In genomic region chr19:15837399-15837731, GRCh38 we compare ENCODE assay signal across 9 cellular contexts. TPM values are rescaled to one million over a fixed set of nuclear protein-coding genes. Genes with fewer than 3 reads are reported as not detected.
DNase-seq lines count a peak whose midpoint lies in the region; ATAC-seq and TF ChIP-seq lines count a peak whose summit lies in the region.
"Not testable (repeated sequence)": the region's sequence is repeated elsewhere in the genome, so short reads cannot be mapped to it uniquely, and the experiment has no call there.
"Had no signal": no experiment of that assay in that cellular context is flagged by ENCODE, and none has a peak within 500 bp of the region (broad histone marks: within the 10 kb centered on the region; RNA-seq: fewer than 3 reads in every experiment).

No MANE protein-coding gene starts in this region.

- peak overlapping the region; percentile 85 for H3K4me3 Mint-ChIP-seq in T-helper 1 cell treated with Interleukin-12 subunit alpha and Interleukin-12 subunit beta and Interleukin-4 antibody, amounts not matched to agents 30 μg/mL and 1 μg/mL, for 36 hours
- peak overlapping the region; percentile 93 for H3K4me3 Mint-ChIP-seq in activated naive CD8-positive, alpha-beta T cell treated with anti-CD3 and anti-CD28 coated beads, Interleukin-2, amount 50 U/mL, for 24 hours

- not testable (repeated sequence) for H3K9me3 ChIP-seq in AG04450 (ENCODE audit: control insufficient read depth, insufficient read depth, low read length); fibroblast of lung (ENCODE audit: control insufficient read depth, insufficient read depth, low read depth, low read length); mesenchymal stem cell (ENCODE audit: control insufficient read depth, low read length)

- not testable (repeated sequence) for H3K23ac ChIP-seq in mesenchymal stem cell (ENCODE audit: low read length in 2 of 2)

- POLR2A ChIA-PET in AG04450 (lab: Yijun Ruan, JAX): not testable (repeated sequence)

- H2BK12ac ChIP-seq in mesenchymal stem cell (ENCODE audit: low read length in 2 of 2): not testable (repeated sequence)

- H3K27me3 Mint-ChIP-seq in T-helper 1 cell treated with Interleukin-12 subunit alpha and Interleukin-12 subunit beta and Interleukin-4 antibody, amounts not matched to agents 30 μg/mL and 1 μg/mL, for 36 hours (ENCODE audit: low read depth); activated naive CD8-positive, alpha-beta T cell treated with anti-CD3 and anti-CD28 coated beads, Interleukin-2, amount 50 U/mL, for 24 hours: not testable (repeated sequence)

- H2AK5ac ChIP-seq in mesenchymal stem cell (ENCODE audit: low read length, severe bottlenecking): not testable (repeated sequence)

- peak overlapping the region; percentile 73; the same call in 1 of the 2 replicates for H3K9ac ChIP-seq in KMS-11
- H3K9ac ChIP-seq in fibroblast of lung (ENCODE audit: insufficient read depth, low read length): not testable (repeated sequence)
- H3K9ac ChIP-seq in mesenchymal stem cell (ENCODE audit: low read length): peak overlapping the region; percentile 99

- ATAC-seq in GM19035 (IDR thresholded peaks at IDR 0.05; ENCODE audit: unreplicated experiment): peak; percentile 14
- ATAC-seq in activated naive CD8-positive, alpha-beta T cell treated with anti-CD3 and anti-CD28 coated beads, Interleukin-2, amount 50 U/mL, for 24 hours: not testable (repeated sequence)

- H3K18ac ChIP-seq in mesenchymal stem cell (ENCODE audit: low read depth in 1 of 2, low read length in 2 of 2): not testable (repeated sequence)

- H2BK15ac ChIP-seq in mesenchymal stem cell (ENCODE audit: low read depth, poor library complexity, severe bottlenecking): not testable (repeated sequence)

- H3K36me3 ChIP-seq in KMS-11 (ENCODE audit: insufficient read depth); fibroblast of lung (ENCODE audit: control insufficient read depth, insufficient read depth, low read length); mesenchymal stem cell (ENCODE audit: control insufficient read depth in 1 of 2, insufficient read depth in 2 of 2, low read depth in 1 of 2, low read length in 2 of 2): not testable (repeated sequence)

- not testable (repeated sequence) for H4K20me1 ChIP-seq in KMS-11 (ENCODE audit: insufficient read depth); fibroblast of lung (ENCODE audit: control insufficient read depth, extremely low read depth, insufficient read depth, low read length)

- H4K8ac ChIP-seq in mesenchymal stem cell (ENCODE audit: low read length): not testable (repeated sequence)

- H3K27me3 ChIP-seq in AG04450 (ENCODE audit: control insufficient read depth, insufficient read depth, low read length); fibroblast of lung (ENCODE audit: control insufficient read depth, insufficient read depth, low read length); mesenchymal stem cell (ENCODE audit: control insufficient read depth in 1 of 2, insufficient read depth in 1 of 2, low read length in 2 of 2): not testable (repeated sequence)
- peaks cover 47% of the 10 kb centered on the region; the same call in 1 of the 2 replicates for H3K27me3 ChIP-seq in KMS-11 (ENCODE audit: insufficient read depth, low read depth)

- peak overlapping the region; percentile 99 for H2AFZ ChIP-seq in KMS-11 (ENCODE audit: low read depth)
- peak overlapping the region; percentile 64 for H2AFZ ChIP-seq in fibroblast of lung (ENCODE audit: low read length)
- not testable (repeated sequence) for H2AFZ ChIP-seq in mesenchymal stem cell (ENCODE audit: low read depth, low read length)

- peak overlapping the region; percentile 92 for H3K4me2 ChIP-seq in KMS-11
- H3K4me2 ChIP-seq in fibroblast of lung (ENCODE audit: extremely low read depth, insufficient read depth, low read length): peak overlapping the region; percentile 90
- not testable (repeated sequence) for H3K4me2 ChIP-seq in mesenchymal stem cell (ENCODE audit: low read length, poor library complexity, severe bottlenecking)

- H3K27ac ChIP-seq in AG04450 (ENCODE audit: low read depth, low read length); fibroblast of lung (ENCODE audit: insufficient read depth, low read length); mesenchymal stem cell (ENCODE audit: low read length, poor library complexity, severe bottlenecking): not testable (repeated sequence)
- H3K27ac ChIP-seq in KMS-11: peak overlapping the region; percentile 75

- CTCF ChIA-PET in AG04450 (lab: Charles Lee): not testable (repeated sequence)

- not testable (repeated sequence) for H3K9me3 Mint-ChIP-seq in T-helper 1 cell treated with Interleukin-12 subunit alpha and Interleukin-12 subunit beta and Interleukin-4 antibody, amounts not matched to agents 30 μg/mL and 1 μg/mL, for 36 hours; activated naive CD8-positive, alpha-beta T cell treated with anti-CD3 and anti-CD28 coated beads, Interleukin-2, amount 50 U/mL, for 24 hours

- peak overlapping the region; percentile 77 for H3K4me3 ChIP-seq in AG04450 (ENCODE audit: low read depth, low read length)
- not testable (repeated sequence) for H3K4me3 ChIP-seq in KMS-11 (IDR thresholded peaks at IDR 0.05; ENCODE audit: insufficient read depth, low read depth, low read length)
- H3K4me3 ChIP-seq in fibroblast of lung (replicated peaks in 1 of 4; ENCODE audit: control extremely low read depth in 1 of 4, insufficient read depth in 1 of 4, low read depth in 3 of 4, low read length in 4 of 4): peak overlapping the region; percentile 0 to 85 (median 71)
- peak overlapping the region in 1 of 2 experiments; percentile 88 for H3K4me3 ChIP-seq in mesenchymal stem cell (ENCODE audit: insufficient read depth in 1 of 2, low read depth in 1 of 2, low read length in 2 of 2)

- TF ChIP-seq CTCF in AG04450 (IDR thresholded peaks at IDR 0.05; ENCODE audit: low read depth, low read length); KMS-11 (conservative IDR thresholded peaks at IDR 0.05; ENCODE audit: low read depth, low read length); fibroblast of lung (conservative IDR thresholded peaks at IDR 0.05 in 1 of 2, IDR thresholded peaks at IDR 0.05 in 1 of 2; ENCODE audit: low read depth in 1 of 2, low read length in 2 of 2): not testable (repeated sequence)

- peak overlapping the region; percentile 99 for H3K27ac Mint-ChIP-seq in T-helper 1 cell treated with Interleukin-12 subunit alpha and Interleukin-12 subunit beta and Interleukin-4 antibody, amounts not matched to agents 30 μg/mL and 1 μg/mL, for 36 hours
- H3K27ac Mint-ChIP-seq in activated naive CD8-positive, alpha-beta T cell treated with anti-CD3 and anti-CD28 coated beads, Interleukin-2, amount 50 U/mL, for 24 hours: peak overlapping the region; percentile 98

- WGBS in mesenchymal stem cell: 78% methylated on average over 6 of the region's 6 CpGs

- not testable (repeated sequence) for H3K79me2 ChIP-seq in KMS-11 (ENCODE audit: insufficient read depth, low read depth); fibroblast of lung (ENCODE audit: control insufficient read depth, insufficient read depth, low read length)

- H2BK5ac ChIP-seq in mesenchymal stem cell (ENCODE audit: low read depth, low read length, poor library complexity, severe bottlenecking): not testable (repeated sequence)

- not testable (repeated sequence) for H3K79me1 ChIP-seq in mesenchymal stem cell (replicated peaks; ENCODE audit: low read length, poor library complexity, severe bottlenecking)

- not testable (repeated sequence) for H2BK120ac ChIP-seq in mesenchymal stem cell (ENCODE audit: low read depth, low read length)

- H3K14ac ChIP-seq in mesenchymal stem cell (ENCODE audit: low read length in 2 of 2): not testable (repeated sequence)

- not testable (repeated sequence) for H3K4ac ChIP-seq in mesenchymal stem cell (ENCODE audit: low read depth in 1 of 2, low read length in 2 of 2)

- DNase-seq in AG04450 (ENCODE audit: low read depth, low spot score); activated naive CD8-positive, alpha-beta T cell treated with anti-CD3 and anti-CD28 coated beads, Interleukin-2, amount 50 U/mL, for 24 hours; fibroblast of lung (ENCODE audit: low read depth in 2 of 2); mesenchymal stem cell: not testable (repeated sequence)
- DNase-seq in stimulated activated CD4-positive, alpha-beta T cell treated with anti-CD3 and anti-CD28 coated beads, Interleukin-12 subunit alpha, Interleukin-12 subunit beta, amount 100 ng/mL, for 48 hours (ENCODE audit: low read depth in 2 of 3, low spot score in 1 of 3): peak; percentile 3 to 9 (median 6)

- H3K36me3 Mint-ChIP-seq in T-helper 1 cell treated with Interleukin-12 subunit alpha and Interleukin-12 subunit beta and Interleukin-4 antibody, amounts not matched to agents 30 μg/mL and 1 μg/mL, for 36 hours (ENCODE audit: low read depth); activated naive CD8-positive, alpha-beta T cell treated with anti-CD3 and anti-CD28 coated beads, Interleukin-2, amount 50 U/mL, for 24 hours (ENCODE audit: low read depth): not testable (repeated sequence)

- H3K4me1 ChIP-seq in KMS-11 (ENCODE audit: low read depth, poor library complexity, severe bottlenecking): peaks cover 13% of the 10 kb centered on the region
- H3K4me1 ChIP-seq in fibroblast of lung (ENCODE audit: control insufficient read depth, extremely low read depth, insufficient read depth, low read length); mesenchymal stem cell (ENCODE audit: control insufficient read depth, insufficient read depth, low read depth, low read length): not testable (repeated sequence)

- peaks cover 11% of the 10 kb centered on the region for H3K4me1 Mint-ChIP-seq in T-helper 1 cell treated with Interleukin-12 subunit alpha and Interleukin-12 subunit beta and Interleukin-4 antibody, amounts not matched to agents 30 μg/mL and 1 μg/mL, for 36 hours (ENCODE audit: low read depth)
- peaks cover 25% of the 10 kb centered on the region for H3K4me1 Mint-ChIP-seq in activated naive CD8-positive, alpha-beta T cell treated with anti-CD3 and anti-CD28 coated beads, Interleukin-2, amount 50 U/mL, for 24 hours

- H4K91ac ChIP-seq in mesenchymal stem cell (ENCODE audit: low read length): not testable (repeated sequence)

RNA-seq across cellular contexts. Expression of gene OR10H1, which starts 21.9 kb away (rescaled TPM):
- polyA plus RNA-seq in AG04450 (2011; rRNA removed) (not detected in 2 replicates), fibroblast of lung (not detected in 2 replicates)
- polyA minus RNA-seq in AG04450 (2011; rRNA and poly(A)+ RNA removed): not detected in 2 replicates
- not detected in 2 replicates for total RNA-seq in fibroblast of lung
- not detected in 2 replicates for polyA plus RNA-seq in fibroblast of lung (2012)
- polyA minus RNA-seq in fibroblast of lung (ENCODE audit: low replicate concordance): not detected in 2 replicates
- polyA plus RNA-seq in mesenchymal stem cell (2013, experiment 1 of 2): not detected
- not detected for polyA plus RNA-seq in mesenchymal stem cell (2013, experiment 2 of 2)
- total RNA-seq: cardiac muscle cell had no signal
- polyA plus RNA-seq: cardiac muscle cell had no signal

RNA-seq across cellular contexts. Expression of gene OR10H5, which starts 49.9 kb away (rescaled TPM):
- polyA plus RNA-seq in AG04450 (2011; rRNA removed) (not detected in 2 replicates), fibroblast of lung (not detected in 2 replicates)
- not detected in 2 replicates for polyA minus RNA-seq in AG04450 (2011; rRNA and poly(A)+ RNA removed)
- not detected in 2 replicates for total RNA-seq in fibroblast of lung
- polyA plus RNA-seq in fibroblast of lung (2012): not detected in 2 replicates
- polyA minus RNA-seq in fibroblast of lung (ENCODE audit: low replicate concordance): not detected in 2 replicates
- not detected for polyA plus RNA-seq in mesenchymal stem cell (2013, experiment 1 of 2)
- polyA plus RNA-seq in mesenchymal stem cell (2013, experiment 2 of 2): not detected
- total RNA-seq: cardiac muscle cell had no signal
- polyA plus RNA-seq: cardiac muscle cell had no signal
